In genomic region chr15:65638681-65639089, GRCh38 we compare ENCODE assay signal across 1 cellular context.
TF ChIP-seq lines count a peak whose summit lies in the region.

No MANE protein-coding gene starts in this region.

TF ChIP-seq in K562, 482 proteins besides CTCF, POLR2A, EP300 and RAD21 (continued from another document and continues in another):
- no peak for TF ChIP-seq MGA (IDR thresholded peaks at IDR 0.05)
- TF ChIP-seq ZFPM2 (CRISPR knock-in tag; IDR thresholded peaks at IDR 0.05), result no peak
- TF ChIP-seq NBN (IDR thresholded peaks at IDR 0.05; ENCODE audit: low read depth), result peak; percentile 74; the same call in 1 of the 2 replicates
- TF ChIP-seq THRAP3 (IDR thresholded peaks at IDR 0.05; ENCODE audit: borderline replicate concordance), result peak; percentile 85; the same call in 1 of the 2 replicates
- no peak for TF ChIP-seq SP2 (IDR thresholded peaks at IDR 0.05; ENCODE audit: extremely low read depth, low read depth, low read length, poor library complexity, severe bottlenecking)
- TF ChIP-seq STAG1 (CRISPR knock-in tag; IDR thresholded peaks at IDR 0.05; ENCODE audit: borderline replicate concordance), result peak; percentile 50; the same call in 1 of the 2 replicates
- 0 out of 2 replicates have a peak, but pooled peaks have one; percentile 19 for TF ChIP-seq NFATC3 (IDR thresholded peaks at IDR 0.05)
- no peak for TF ChIP-seq HEY1 (CRISPR knock-in tag; IDR thresholded peaks at IDR 0.05; ENCODE audit: borderline replicate concordance)
- TF ChIP-seq MCM2 (IDR thresholded peaks at IDR 0.05; ENCODE audit: low read depth), result peak; percentile 97
- no peak for TF ChIP-seq KHSRP (IDR thresholded peaks at IDR 0.05)
- TF ChIP-seq SMC3 (conservative IDR thresholded peaks at IDR 0.05; ENCODE audit: insufficient read depth, low read depth, low read length), result peak; percentile 91
- TF ChIP-seq NFE2L1 (tag; IDR thresholded peaks at IDR 0.05; ENCODE audit: borderline replicate concordance, low read depth), result no peak
- peak; percentile 67 for TF ChIP-seq BRD9 (IDR thresholded peaks at IDR 0.05; ENCODE audit: low read depth, partially characterized antibody)
- no peak for TF ChIP-seq GATAD2A (IDR thresholded peaks at IDR 0.05)
- peak; percentile 13 for TF ChIP-seq MEIS2 (IDR thresholded peaks at IDR 0.05; ENCODE audit: partially characterized antibody)
- TF ChIP-seq KDM1A (IDR thresholded peaks at IDR 0.05), result peak in 1 of 2 experiments; percentile 35; a peak in 2 of 4 replicates
- TF ChIP-seq MAZ (CRISPR knock-in tag; conservative IDR thresholded peaks at IDR 0.05 in 1 of 2, IDR thresholded peaks at IDR 0.05 in 1 of 2), result peak; percentile 38 to 84; a peak in 3 of 4 replicates
- peak in 1 of 2 experiments; percentile 91; a peak in 2 of 4 replicates for TF ChIP-seq ARNT (IDR thresholded peaks at IDR 0.05)
- TF ChIP-seq ESRRA (IDR thresholded peaks at IDR 0.05; ENCODE audit: borderline replicate concordance, low read depth), result peak; percentile 65; the same call in 1 of the 2 replicates
- no peak; a peak in 1 of 4 replicates for TF ChIP-seq FOXK2 (conservative IDR thresholded peaks at IDR 0.05 in 1 of 2, IDR thresholded peaks at IDR 0.05 in 1 of 2; ENCODE audit: low read depth in 2 of 2)
- peak; percentile 68 for TF ChIP-seq CREM (IDR thresholded peaks at IDR 0.05; ENCODE audit: low read depth)
- TF ChIP-seq, protein P1, sequence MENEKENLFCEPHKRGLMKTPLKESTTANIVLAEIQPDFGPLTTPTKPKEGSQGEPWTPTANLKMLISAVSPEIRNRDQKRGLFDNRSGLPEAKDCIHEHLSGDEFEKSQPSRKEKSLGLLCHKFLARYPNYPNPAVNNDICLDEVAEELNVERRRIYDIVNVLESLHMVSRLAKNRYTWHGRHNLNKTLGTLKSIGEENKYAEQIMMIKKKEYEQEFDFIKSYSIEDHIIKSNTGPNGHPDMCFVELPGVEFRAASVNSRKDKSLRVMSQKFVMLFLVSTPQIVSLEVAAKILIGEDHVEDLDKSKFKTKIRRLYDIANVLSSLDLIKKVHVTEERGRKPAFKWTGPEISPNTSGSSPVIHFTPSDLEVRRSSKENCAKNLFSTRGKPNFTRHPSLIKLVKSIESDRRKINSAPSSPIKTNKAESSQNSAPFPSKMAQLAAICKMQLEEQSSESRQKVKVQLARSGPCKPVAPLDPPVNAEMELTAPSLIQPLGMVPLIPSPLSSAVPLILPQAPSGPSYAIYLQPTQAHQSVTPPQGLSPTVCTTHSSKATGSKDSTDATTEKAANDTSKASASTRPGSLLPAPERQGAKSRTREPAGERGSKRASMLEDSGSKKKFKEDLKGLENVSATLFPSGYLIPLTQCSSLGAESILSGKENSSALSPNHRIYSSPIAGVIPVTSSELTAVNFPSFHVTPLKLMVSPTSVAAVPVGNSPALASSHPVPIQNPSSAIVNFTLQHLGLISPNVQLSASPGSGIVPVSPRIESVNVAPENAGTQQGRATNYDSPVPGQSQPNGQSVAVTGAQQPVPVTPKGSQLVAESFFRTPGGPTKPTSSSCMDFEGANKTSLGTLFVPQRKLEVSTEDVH (IDR thresholded peaks at IDR 0.05; ENCODE audit: low read depth, partially characterized antibody), result peak; percentile 43
- 0 out of 4 replicates have a peak, but pooled peaks of 1 of the 2 experiments have one; percentile 48 for TF ChIP-seq NONO (IDR thresholded peaks at IDR 0.05; ENCODE audit: low read depth in 2 of 2, low read length in 1 of 2)
- no peak for TF ChIP-seq CBFA2T3 (IDR thresholded peaks at IDR 0.05)
- no peak for TF ChIP-seq PURB (CRISPR knock-in tag; IDR thresholded peaks at IDR 0.05; ENCODE audit: low read depth)
- TF ChIP-seq MTA1 (IDR thresholded peaks at IDR 0.05; ENCODE audit: borderline replicate concordance), result peak; percentile 31; the same call in 1 of the 2 replicates
- TF ChIP-seq, protein P2, sequence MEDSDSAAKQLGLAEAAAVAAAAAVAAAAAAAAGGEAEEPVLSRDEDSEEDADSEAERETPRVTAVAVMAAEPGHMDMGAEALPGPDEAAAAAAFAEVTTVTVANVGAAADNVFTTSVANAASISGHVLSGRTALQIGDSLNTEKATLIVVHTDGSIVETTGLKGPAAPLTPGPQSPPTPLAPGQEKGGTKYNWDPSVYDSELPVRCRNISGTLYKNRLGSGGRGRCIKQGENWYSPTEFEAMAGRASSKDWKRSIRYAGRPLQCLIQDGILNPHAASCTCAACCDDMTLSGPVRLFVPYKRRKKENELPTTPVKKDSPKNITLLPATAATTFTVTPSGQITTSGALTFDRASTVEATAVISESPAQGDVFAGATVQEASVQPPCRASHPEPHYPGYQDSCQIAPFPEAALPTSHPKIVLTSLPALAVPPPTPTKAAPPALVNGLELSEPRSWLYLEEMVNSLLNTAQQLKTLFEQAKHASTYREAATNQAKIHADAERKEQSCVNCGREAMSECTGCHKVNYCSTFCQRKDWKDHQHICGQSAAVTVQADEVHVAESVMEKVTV (CRISPR knock-in tag; IDR thresholded peaks at IDR 0.05), result 0 out of 2 replicates have a peak, but pooled peaks have one; percentile 60
- TF ChIP-seq HDAC2 (IDR thresholded peaks at IDR 0.05), result peak; percentile 57; the same call in 1 of the 2 replicates
- no peak for TF ChIP-seq BCL6 (CRISPR knock-in tag; IDR thresholded peaks at IDR 0.05)
- peak; percentile 100 for TF ChIP-seq ZNF263 (CRISPR knock-in tag; IDR thresholded peaks at IDR 0.05; ENCODE audit: borderline replicate concordance)
- TF ChIP-seq, protein P3, sequence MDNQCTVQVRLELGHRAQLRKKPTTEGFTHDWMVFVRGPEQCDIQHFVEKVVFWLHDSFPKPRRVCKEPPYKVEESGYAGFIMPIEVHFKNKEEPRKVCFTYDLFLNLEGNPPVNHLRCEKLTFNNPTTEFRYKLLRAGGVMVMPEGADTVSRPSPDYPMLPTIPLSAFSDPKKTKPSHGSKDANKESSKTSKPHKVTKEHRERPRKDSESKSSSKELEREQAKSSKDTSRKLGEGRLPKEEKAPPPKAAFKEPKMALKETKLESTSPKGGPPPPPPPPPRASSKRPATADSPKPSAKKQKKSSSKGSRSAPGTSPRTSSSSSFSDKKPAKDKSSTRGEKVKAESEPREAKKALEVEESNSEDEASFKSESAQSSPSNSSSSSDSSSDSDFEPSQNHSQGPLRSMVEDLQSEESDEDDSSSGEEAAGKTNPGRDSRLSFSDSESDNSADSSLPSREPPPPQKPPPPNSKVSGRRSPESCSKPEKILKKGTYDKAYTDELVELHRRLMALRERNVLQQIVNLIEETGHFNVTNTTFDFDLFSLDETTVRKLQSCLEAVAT (IDR thresholded peaks at IDR 0.05), result peak; percentile 46 to 78; a peak in 2 of 4 replicates
- peak; percentile 37; the same call in 1 of the 2 replicates for TF ChIP-seq ZNF384 (IDR thresholded peaks at IDR 0.05; ENCODE audit: low read depth, low read length)
- TF ChIP-seq ZFP36 (IDR thresholded peaks at IDR 0.05; ENCODE audit: low read depth, low read length, partially characterized antibody), result peak; percentile 40
- no peak for TF ChIP-seq ZNF282 (CRISPR knock-in tag; IDR thresholded peaks at IDR 0.05)
- no peak for TF ChIP-seq CBFA2T2 (conservative IDR thresholded peaks at IDR 0.05)
- 0 out of 2 replicates have a peak, but pooled peaks have one; percentile 47 for TF ChIP-seq XRCC5 (IDR thresholded peaks at IDR 0.05; ENCODE audit: low read depth, low read length)
- TF ChIP-seq, protein P4, sequence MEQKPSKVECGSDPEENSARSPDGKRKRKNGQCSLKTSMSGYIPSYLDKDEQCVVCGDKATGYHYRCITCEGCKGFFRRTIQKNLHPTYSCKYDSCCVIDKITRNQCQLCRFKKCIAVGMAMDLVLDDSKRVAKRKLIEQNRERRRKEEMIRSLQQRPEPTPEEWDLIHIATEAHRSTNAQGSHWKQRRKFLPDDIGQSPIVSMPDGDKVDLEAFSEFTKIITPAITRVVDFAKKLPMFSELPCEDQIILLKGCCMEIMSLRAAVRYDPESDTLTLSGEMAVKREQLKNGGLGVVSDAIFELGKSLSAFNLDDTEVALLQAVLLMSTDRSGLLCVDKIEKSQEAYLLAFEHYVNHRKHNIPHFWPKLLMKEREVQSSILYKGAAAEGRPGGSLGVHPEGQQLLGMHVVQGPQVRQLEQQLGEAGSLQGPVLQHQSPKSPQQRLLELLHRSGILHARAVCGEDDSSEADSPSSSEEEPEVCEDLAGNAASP (IDR thresholded peaks at IDR 0.05), result no peak
- no peak for TF ChIP-seq ZBTB49 (CRISPR knock-in tag; IDR thresholded peaks at IDR 0.05; ENCODE audit: borderline replicate concordance)
- TF ChIP-seq ATF7 (IDR thresholded peaks at IDR 0.05), result 0 out of 2 replicates have a peak, but pooled peaks have one; percentile 16
- TF ChIP-seq ATF1 (CRISPR knock-in tag; IDR thresholded peaks at IDR 0.05), result no peak
- 0 out of 2 replicates have a peak, but pooled peaks have one; percentile 13 for TF ChIP-seq ATF1 (tag; IDR thresholded peaks at IDR 0.05)
- no peak for TF ChIP-seq MXI1 (IDR thresholded peaks at IDR 0.05; ENCODE audit: low read depth, low read length)
